ENCODE assay signal across 11 cellular contexts in the genomic region with DNA sequence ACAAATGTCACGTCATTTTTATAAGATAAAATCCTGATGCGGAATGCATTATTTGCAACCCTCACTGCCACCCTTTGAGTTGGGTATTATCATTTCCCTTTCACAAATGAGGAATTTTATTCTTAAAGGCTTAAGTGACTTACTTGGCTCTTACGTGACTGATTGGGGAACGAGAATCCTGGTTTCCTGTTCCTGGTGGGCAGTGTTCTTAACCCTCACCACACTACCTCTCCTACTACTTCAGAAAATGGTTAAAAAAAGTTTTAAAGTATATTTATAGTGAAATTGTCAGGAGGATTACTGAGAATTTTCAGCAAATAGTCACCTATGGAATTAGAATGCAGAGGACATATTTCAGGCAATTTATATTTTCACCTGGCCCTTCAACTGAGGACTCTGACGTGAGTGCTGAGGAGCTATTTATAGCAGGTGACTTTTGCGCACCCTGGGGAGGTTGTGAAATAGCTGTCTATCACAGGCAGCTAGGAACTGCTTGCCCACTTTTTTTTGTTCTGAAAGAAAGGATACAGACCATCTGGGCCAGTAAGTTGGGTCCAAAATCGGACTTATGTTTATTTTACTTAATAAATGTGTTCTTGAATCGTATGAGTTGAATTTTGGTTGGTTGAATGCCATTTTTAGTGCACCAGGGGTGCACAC. TPM values are rescaled to one million over a fixed set of nuclear protein-coding genes. Genes with fewer than 3 reads are reported as not detected.
A peak's percentile ranks its signal among the peaks of the same experiment; 100 is the strongest.
DNase-seq lines count a peak whose midpoint lies in the region; ATAC-seq and TF ChIP-seq lines count a peak whose summit lies in the region.
"Had no signal": no experiment of that assay in that cellular context is flagged by ENCODE, and none has a peak within 500 bp of the region (broad histone marks: within the 10 kb centered on the region; RNA-seq: fewer than 3 reads in every experiment).

No MANE protein-coding gene starts in this region.

- H3K36me3 Mint-ChIP-seq in activated naive CD4-positive, alpha-beta T cell treated with anti-CD3 and anti-CD28 coated beads, Interleukin-2, amount 10 ng/mL, durations not matched to agents 7 days and 5 days, result peaks cover 2% of the 10 kb centered on the region
- H3K36me3 Mint-ChIP-seq: activated CD8-positive, alpha-beta memory T cell treated with anti-CD3 and anti-CD28 coated beads, Interleukin-2, amount 10 ng/mL, durations not matched to agents 7 days and 5 days had no signal

- H3K4me3 Mint-ChIP-seq in activated naive CD4-positive, alpha-beta T cell treated with anti-CD3 and anti-CD28 coated beads, Interleukin-2, amount 10 ng/mL, durations not matched to agents 7 days and 5 days, result no peak overlapping the region
- H3K4me3 Mint-ChIP-seq: activated CD8-positive, alpha-beta memory T cell treated with anti-CD3 and anti-CD28 coated beads, Interleukin-2, amount 10 ng/mL, durations not matched to agents 7 days and 5 days had no signal

- DNase-seq in Right ventricle myocardium inferior (ENCODE audit: missing footprints), result peak; percentile 69
- no peak for DNase-seq in cardiac septum (ENCODE audit: low spot score)
- DNase-seq in coronary artery (ENCODE audit: low spot score), result peak; percentile 73
- no peak for DNase-seq in aorta
- no peak for DNase-seq in AML-193 (lab: John Stamatoyannopoulos, UW)
- DNase-seq in activated naive CD4-positive, alpha-beta T cell treated with anti-CD3 and anti-CD28 coated beads, Interleukin-2, amount 10 ng/mL, durations not matched to agents 7 days and 5 days, result no peak
- DNase-seq: activated CD8-positive, alpha-beta memory T cell treated with anti-CD3 and anti-CD28 coated beads, Interleukin-2, amount 10 ng/mL, durations not matched to agents 7 days and 5 days; C1 segment of cervical spinal cord; hypothalamus had no signal

- H3K27ac ChIP-seq in coronary artery (peak overlapping the region in 1 of 2 donors; percentile 60), aorta (ENCODE audit: low read depth in 1 of 2, low read length in 2 of 2) (no peak overlapping the region)

- CTCF ChIA-PET in activated naive CD4-positive, alpha-beta T cell treated with anti-CD3 and anti-CD28 coated beads, Interleukin-2, amount 10 ng/mL, durations not matched to agents 7 days and 5 days (lab: Charles Lee), result no interaction called here

- H3K27me3 ChIP-seq in aorta (ENCODE audit: control insufficient read depth in 1 of 2, insufficient read depth in 2 of 2, low read length in 1 of 2), result no peaks in the 10 kb centered on the region

- ATAC-seq in Right ventricle myocardium inferior (peak; percentile 96), HG03565 (IDR thresholded peaks at IDR 0.05; ENCODE audit: unreplicated experiment) (peak; percentile 77), aorta (ENCODE audit: low FRiP score) (peak; percentile 79), GM19467 (IDR thresholded peaks at IDR 0.05; ENCODE audit: unreplicated experiment) (no peak)
- ATAC-seq: activated CD8-positive, alpha-beta memory T cell treated with anti-CD3 and anti-CD28 coated beads, Interleukin-2, amount 10 ng/mL, durations not matched to agents 7 days and 5 days had no signal

- H3K27ac Mint-ChIP-seq in activated naive CD4-positive, alpha-beta T cell treated with anti-CD3 and anti-CD28 coated beads, Interleukin-2, amount 10 ng/mL, durations not matched to agents 7 days and 5 days, result no peak overlapping the region
- H3K27ac Mint-ChIP-seq: activated CD8-positive, alpha-beta memory T cell treated with anti-CD3 and anti-CD28 coated beads, Interleukin-2, amount 10 ng/mL, durations not matched to agents 7 days and 5 days had no signal

- TF ChIP-seq CTCF in coronary artery (IDR thresholded peaks at IDR 0.05), result no peak

- intact Hi-C loops in Right ventricle myocardium inferior (cut with DNase I), result loop anchor here (5.0 kb wide), 1 partner anchor 75 kb away; no protein-coding TSS in a partner anchor
- intact Hi-C loops in cardiac septum (cut with DNase I), result loop anchor here (2.0 kb wide), 1 partner anchor 19 kb away; a partner anchor contains a TSS
- intact Hi-C loops in aorta (cut with DNase I), result no loop called here

- H3K9me3 Mint-ChIP-seq in activated naive CD4-positive, alpha-beta T cell treated with anti-CD3 and anti-CD28 coated beads, Interleukin-2, amount 10 ng/mL, durations not matched to agents 7 days and 5 days, result no peaks in the 10 kb centered on the region

- H3K4me1 Mint-ChIP-seq in activated naive CD4-positive, alpha-beta T cell treated with anti-CD3 and anti-CD28 coated beads, Interleukin-2, amount 10 ng/mL, durations not matched to agents 7 days and 5 days, result peaks cover 2% of the 10 kb centered on the region
- H3K4me1 Mint-ChIP-seq: activated CD8-positive, alpha-beta memory T cell treated with anti-CD3 and anti-CD28 coated beads, Interleukin-2, amount 10 ng/mL, durations not matched to agents 7 days and 5 days had no signal

- H3K4me1 ChIP-seq in aorta (ENCODE audit: control insufficient read depth in 1 of 2, insufficient read depth in 2 of 2, low read length in 2 of 2), result peaks cover 0 to 4% of the 10 kb centered on the region in 2 donors

- no peak overlapping the region for H3K4me3 ChIP-seq in coronary artery
- H3K4me3 ChIP-seq in aorta (ENCODE audit: low read length in 2 of 2), result no peak overlapping the region

- H3K9me3 ChIP-seq in aorta (ENCODE audit: control insufficient read depth, low read length), result peaks cover 2% of the 10 kb centered on the region

- no peaks in the 10 kb centered on the region for H3K27me3 Mint-ChIP-seq in activated naive CD4-positive, alpha-beta T cell treated with anti-CD3 and anti-CD28 coated beads, Interleukin-2, amount 10 ng/mL, durations not matched to agents 7 days and 5 days

- H3K36me3 ChIP-seq in aorta (ENCODE audit: control insufficient read depth in 1 of 2, insufficient read depth in 2 of 2, low read length in 1 of 2), result no peaks in the 10 kb centered on the region

- WGBS in aorta, 2 donors, result 15 to 16% methylated on average over 8 of the region's 8 CpGs

RNA-seq across cellular contexts. Expression of a gene that starts 18.7 kb away (rescaled TPM):
- 55.7 TPM for total RNA-seq in Right ventricle myocardium inferior
- 49.4 TPM for total RNA-seq in cardiac septum
- 10 to 100 TPM; 12.8 to 22.3 TPM for total RNA-seq in aorta
- polyA plus RNA-seq in aorta, result 1 to 10 TPM in 1 of 2 donors, under 1 TPM in 1; 0.46 to 3.0 TPM

Comparison
In these comparisons a context has a peak if more than half of its experiments do, and no peak if none do; other contexts are left out.
1. DNase-seq: peak in Right ventricle myocardium inferior (single experiment) and coronary artery (single experiment); none in cardiac septum (single experiment), aorta (0 of 2), AML-193 (0 of 2) and activated naive CD4-positive, alpha-beta T cell treated with anti-CD3 and anti-CD28 coated beads, Interleukin-2, amount 10 ng/mL, durations not matched to agents 7 days and 5 days (single experiment).
2. intact Hi-C loops: an anchor here in Right ventricle myocardium inferior (5.0 kb wide) and cardiac septum (2.0 kb wide); none called in aorta.